Comparison of ENCODE assay signal across 26 cellular contexts in genomic region chr12:26571539-26571938, GRCh38.
"Had no signal": no experiment of that assay in that cellular context is flagged by ENCODE, and none has a peak within 500 bp of the region (broad histone marks: within the 10 kb centered on the region; RNA-seq: fewer than 3 reads in every experiment).

No MANE protein-coding gene starts in this region.

- DNase-seq: activated CD4-positive, alpha-beta T cell treated with anti-CD3 and anti-CD28 coated beads, Interleukin-2, amount 50 U/mL, for 1 hour; activated CD8-positive, alpha-beta T cell treated with anti-CD3 and anti-CD28 coated beads for 36 hours; activated effector memory CD4-positive, alpha-beta T cell treated with Interleukin-2 at 50 U/mL for 16 hours; activated naive CD4-positive, alpha-beta T cell treated with Interleukin-2 at 50 U/mL for 16 hours; activated naive CD8-positive, alpha-beta T cell treated with anti-CD3 and anti-CD28 coated beads for 36 hours; activated T-cell treated with anti-CD3 and anti-CD28 coated beads for 4 hours; adrenal gland; aorta; cortex of kidney; heart left ventricle; kidney glomerular epithelial cell; left ventricle myocardium inferior; naive B cell; ovary; retina; stimulated activated CD4-positive, alpha-beta T cell treated with anti-CD3 and anti-CD28 coated beads, Interleukin-4, amount 100 ng/mL, for 24 hours; T-helper 17 cell; T1000; upper lobe of left lung had no signal

- H3K27ac ChIP-seq: adrenal gland, heart left ventricle, left ventricle myocardium inferior, ovary, prostate gland, skin epidermis, thoracic aorta, upper lobe of left lung, vagina had no signal

- ATAC-seq: activated CD8-positive, alpha-beta T cell treated with anti-CD3 and anti-CD28 coated beads for 36 hours; heart left ventricle; sciatic nerve; stimulated activated effector memory CD8-positive, alpha-beta T cell treated with anti-CD3 and anti-CD28 coated beads, Interleukin-12 subunit alpha, Interleukin-12 subunit beta, amount 100 ng/mL, for 72 hours; T-helper 17 cell had no signal

- H3K4me1 ChIP-seq: left ventricle myocardium inferior, prostate gland, upper lobe of left lung, vagina had no signal

- H3K27me3 ChIP-seq: adrenal gland, heart left ventricle, ovary, upper lobe of left lung, vagina had no signal

- H3K36me3 ChIP-seq: adrenal gland, ovary, prostate gland had no signal

- H3K9me3 ChIP-seq: adrenal gland, heart left ventricle, left ventricle myocardium inferior, ovary, prostate gland, thoracic aorta, upper lobe of left lung, vagina had no signal

- H3K4me3 ChIP-seq: adrenal gland, heart left ventricle, left ventricle myocardium inferior, lung, ovary, prostate gland, skin epidermis, thoracic aorta, upper lobe of left lung, vagina had no signal
